8 cellular contexts compared by ENCODE assay signal in genomic region chr1:225424562-225425210, GRCh38. TPM values are rescaled to one million over a fixed set of nuclear protein-coding genes. Genes with fewer than 3 reads are reported as not detected.
DNase-seq lines count a peak whose midpoint lies in the region; ATAC-seq and TF ChIP-seq lines count a peak whose summit lies in the region.
"Had no signal": no experiment of that assay in that cellular context is flagged by ENCODE, and none has a peak within 500 bp of the region (broad histone marks: within the 10 kb centered on the region; RNA-seq: fewer than 3 reads in every experiment).

No MANE protein-coding gene starts in this region.

- TF ChIP-seq POLR2A in body of pancreas (IDR thresholded peaks at IDR 0.05): no peak

- BruUV-seq in PC-9 (replicated peaks; lab: Mats Ljungman, UMichigan): no TSS peak

- peak overlapping the region; percentile 16; the same call in 1 of the 2 replicates for H3K4me3 ChIP-seq in GM23338
- peak overlapping the region; percentile 94; the same call in 1 of the 2 replicates for H3K4me3 ChIP-seq in PC-9
- no peak overlapping the region for H3K4me3 ChIP-seq in body of pancreas

- DNase-seq in GM23338 (ENCODE audit: low spot score) (no peak), PC-9 (peak; percentile 12 to 52), endothelial cell (ENCODE audit: low spot score) (no peak), renal cortical epithelial cell (ENCODE audit: low read depth) (peak; percentile 86), body of pancreas (no peak)
- DNase-seq in stimulated activated CD4-positive, alpha-beta T cell treated with anti-CD3 and anti-CD28 coated beads, Interleukin-4, amount 100 ng/mL, for 24 hours: no peak
- DNase-seq in activated CD8-positive, alpha-beta memory T cell treated with anti-CD3 and anti-CD28 coated beads, Interleukin-2, amount 50 U/mL, for 48 hours: no peak
- DNase-seq: activated CD4-positive, CD25-positive, alpha-beta regulatory T cell treated with anti-CD3 and anti-CD28 coated beads, Interleukin-2, amount 50 U/mL, for 72 hours had no signal

- POLR2A ChIA-PET in PC-9 (lab: Charles Lee; ENCODE audit: unreplicated experiment): interaction anchor here (0.6 to 1.2 kb wide), 4 partner anchors 36 to 1095 kb away, joined by 4 to 6 read pairs (median 5); partner anchors contain the start of gene NVL

- peaks cover 37% of the 10 kb centered on the region for H3K4me1 ChIP-seq in GM23338 (ENCODE audit: insufficient read depth)
- peaks cover 49% of the 10 kb centered on the region for H3K4me1 ChIP-seq in PC-9 (replicated peaks; ENCODE audit: insufficient read depth)
- H3K4me1 ChIP-seq in body of pancreas: peaks cover 47% of the 10 kb centered on the region

- H3K27ac Mint-ChIP-seq in GM23338 (no peak overlapping the region), endothelial cell (ENCODE audit: unreplicated experiment) (peak overlapping the region; percentile 8)

- H3K79me2 ChIP-seq in GM23338 (replicated peaks; ENCODE audit: insufficient read depth) (peaks cover 78% of the 10 kb centered on the region), PC-9 (ENCODE audit: low read depth) (peaks cover 82% of the 10 kb centered on the region)

- intact Hi-C loops in PC-9 (cut with micrococcal nuclease; ENCODE audit: unreplicated experiment): loop anchor here (5.0 kb wide), 2 partner anchors 498 to 638 kb away; partner anchors contain the start of genes H3-3A and PYCR2
- intact Hi-C loops in body of pancreas (cut with DNase I): no loop called here

- WGBS in body of pancreas, 2 donors: 65 to 69% methylated on average over 2 to 6 of the region's 6 CpGs

- CTCF ChIA-PET in PC-9 (lab: Charles Lee): interaction anchor here (0.9 to 1.3 kb wide), 3 partner anchors 15 to 50 kb away, joined by 3 read pairs; no protein-coding TSS in a partner anchor

- no peak for ATAC-seq in GM23338
- ATAC-seq in body of pancreas: no peak

- peaks cover 26% of the 10 kb centered on the region for H3K27me3 Mint-ChIP-seq in GM23338 (ENCODE audit: insufficient read depth, low read depth, poor library complexity)
- H3K27me3 Mint-ChIP-seq in endothelial cell (ENCODE audit: unreplicated experiment): peaks cover 14% of the 10 kb centered on the region

- H3F3A ChIP-seq in GM23338 (replicated peaks; ENCODE audit: low read depth) (peaks cover 12% of the 10 kb centered on the region; the same call in 1 of the 2 replicates), PC-9 (ENCODE audit: insufficient read depth, low read depth) (peaks cover 64% of the 10 kb centered on the region)

- TF ChIP-seq CTCF in GM23338 (conservative IDR thresholded peaks at IDR 0.05; ENCODE audit: low read depth in 2 of 2) (no peak), PC-9 (conservative IDR thresholded peaks at IDR 0.05) (no peak), endothelial cell (IDR thresholded peaks at IDR 0.05; ENCODE audit: unreplicated experiment) (no peak), body of pancreas (IDR thresholded peaks at IDR 0.05) (no peak)

- peaks cover 47% of the 10 kb centered on the region for H3K4me1 Mint-ChIP-seq in GM23338
- peaks cover 58% of the 10 kb centered on the region for H3K4me1 Mint-ChIP-seq in endothelial cell (ENCODE audit: unreplicated experiment)

- H2AFZ ChIP-seq in GM23338 (no peak overlapping the region), PC-9 (no peak overlapping the region)

- H3K36me3 ChIP-seq in GM23338 (ENCODE audit: insufficient read depth) (0 out of 2 replicates have a peak, but pooled peaks cover 4% of the 10 kb centered on the region), PC-9 (ENCODE audit: low read depth) (peaks cover 31% of the 10 kb centered on the region), body of pancreas (replicated peaks in 1 of 2; ENCODE audit: insufficient read depth in 1 of 2, low read depth in 2 of 2) (no peaks in the 10 kb centered on the region)

- H3K9me3 ChIP-seq in PC-9 (ENCODE audit: insufficient read depth, low read depth): no peaks in the 10 kb centered on the region
- no peaks in the 10 kb centered on the region for H3K9me3 ChIP-seq in body of pancreas

- H3K9me3 Mint-ChIP-seq in GM23338 (peaks cover 4% of the 10 kb centered on the region; the same call in 1 of the 3 replicates), endothelial cell (ENCODE audit: unreplicated experiment) (no peaks in the 10 kb centered on the region)

- peaks cover 5% of the 10 kb centered on the region; the same call in 2 of the 3 replicates for H3K36me3 Mint-ChIP-seq in GM23338 (ENCODE audit: low read depth)
- H3K36me3 Mint-ChIP-seq in endothelial cell (ENCODE audit: low read depth, unreplicated experiment): peaks cover 2% of the 10 kb centered on the region

- H3K27ac ChIP-seq in GM23338 (ENCODE audit: low read depth) (no peak overlapping the region), PC-9 (peak overlapping the region; percentile 98), body of pancreas (peak overlapping the region in 2 of 4 donors; percentile 4 to 23)

- H4K20me1 ChIP-seq in GM23338 (replicated peaks; ENCODE audit: insufficient read depth) (peaks cover 46% of the 10 kb centered on the region), PC-9 (ENCODE audit: insufficient read depth) (peaks cover 45% of the 10 kb centered on the region)

- H3K4me3 Mint-ChIP-seq in GM23338: no peak overlapping the region
- H3K4me3 Mint-ChIP-seq in endothelial cell (ENCODE audit: unreplicated experiment): peak overlapping the region; percentile 63

- H3K9me2 ChIP-seq in GM23338 (ENCODE audit: insufficient read depth) (no peaks in the 10 kb centered on the region), PC-9 (ENCODE audit: insufficient read depth) (no peaks in the 10 kb centered on the region)

- H3K27me3 ChIP-seq in GM23338 (ENCODE audit: insufficient read depth) (peaks cover 23% of the 10 kb centered on the region), PC-9 (ENCODE audit: insufficient read depth, low read depth) (no peaks in the 10 kb centered on the region), body of pancreas (no peaks in the 10 kb centered on the region)

- H3K4me2 ChIP-seq in GM23338: peak overlapping the region; percentile 81
- H3K4me2 ChIP-seq in PC-9: peak overlapping the region; percentile 99

TF ChIP-seq in GM23338, 12 proteins besides CTCF, POLR2A, EP300 and RAD21:
- no peak for TF ChIP-seq STAT1 (IDR thresholded peaks at IDR 0.05; ENCODE audit: unreplicated experiment)
- no peak for TF ChIP-seq ZNF114 (CRISPR knock-in tag; IDR thresholded peaks at IDR 0.05)
TF ChIP-seq in GM23338: peak in this region for 0.

RNA-seq across cellular contexts. Expression of gene LBR, which starts 3.2 kb away (rescaled TPM):
- 91.3 and 93.6 TPM in 2 replicates for total RNA-seq in GM23338 (2014; rRNA removed; shearing (Covaris generic))
- polyA plus RNA-seq in GM23338 (2016; fragmentation: Nextera tagmentation; extraction: Ambion mirVana): 41.9 and 50.6 TPM in 2 replicates
- 128 and 158 TPM in 2 replicates for total RNA-seq in PC-9 (2021)
- 178 TPM for total RNA-seq in endothelial cell (ENCODE audit: unreplicated experiment)
- total RNA-seq in renal cortical epithelial cell: 60.5 and 75.0 TPM in 2 replicates
- total RNA-seq in body of pancreas: 10 to 100 TPM; 15.2 to 26.5 TPM

Comparison
In these comparisons a context has a peak if more than half of its experiments do, and no peak if none do; other contexts are left out.
1. DNase-seq: peak in PC-9 (2 of 2) and renal cortical epithelial cell (single experiment); none in GM23338 (single experiment), endothelial cell (single experiment), body of pancreas (0 of 4), stimulated activated CD4-positive, alpha-beta T cell treated with anti-CD3 and anti-CD28 coated beads, Interleukin-4, amount 100 ng/mL, for 24 hours (single experiment) and activated CD8-positive, alpha-beta memory T cell treated with anti-CD3 and anti-CD28 coated beads, Interleukin-2, amount 50 U/mL, for 48 hours (single experiment).
2. H3K4me3 ChIP-seq: peak in GM23338 (single experiment) and PC-9 (single experiment); none in body of pancreas (0 of 2).